In genomic region chr1:212188599-212189351, GRCh38 we compare ENCODE assay signal across 13 cellular contexts.
DNase-seq lines count a peak whose midpoint lies in the region; ATAC-seq and TF ChIP-seq lines count a peak whose summit lies in the region.
"Had no signal": no experiment of that assay in that cellular context is flagged by ENCODE, and none has a peak within 500 bp of the region (broad histone marks: within the 10 kb centered on the region; RNA-seq: fewer than 3 reads in every experiment).

No MANE protein-coding gene starts in this region.

- H3K27me3 Mint-ChIP-seq in T-helper 1 cell treated with Interleukin-12 subunit alpha and Interleukin-12 subunit beta and Interleukin-4 antibody, amounts not matched to agents 30 μg/mL and 1 μg/mL, for 36 hours (ENCODE audit: low read depth) = peaks cover 13% of the 10 kb centered on the region
- peaks cover 0 to 5% of the 10 kb centered on the region in 2 donors for H3K27me3 Mint-ChIP-seq in effector memory CD8-positive, alpha-beta T cell

- TF ChIP-seq EP300 in sigmoid colon (IDR thresholded peaks at IDR 0.05) = no peak

- no peak overlapping the region for H3K27ac ChIP-seq in sigmoid colon
- H3K27ac ChIP-seq: tibial nerve had no signal

- WGBS in sigmoid colon, 2 donors = 71 to 92% methylated on average over 6 of the region's 6 CpGs

- H3K27ac Mint-ChIP-seq in T-helper 1 cell treated with Interleukin-12 subunit alpha and Interleukin-12 subunit beta and Interleukin-4 antibody, amounts not matched to agents 30 μg/mL and 1 μg/mL, for 36 hours = peak overlapping the region; percentile 29
- peak overlapping the region in 1 of 2 donors; percentile 75 for H3K27ac Mint-ChIP-seq in effector memory CD8-positive, alpha-beta T cell

- H3K4me1 Mint-ChIP-seq in T-helper 1 cell treated with Interleukin-12 subunit alpha and Interleukin-12 subunit beta and Interleukin-4 antibody, amounts not matched to agents 30 μg/mL and 1 μg/mL, for 36 hours (ENCODE audit: low read depth) = peaks cover 36% of the 10 kb centered on the region
- peaks cover 20 to 22% of the 10 kb centered on the region in 2 donors for H3K4me1 Mint-ChIP-seq in effector memory CD8-positive, alpha-beta T cell (ENCODE audit: low read depth in 2 of 2)
- H3K4me1 Mint-ChIP-seq: nephron progenitor cell had no signal

- no peak for TF ChIP-seq CTCF in sigmoid colon (IDR thresholded peaks at IDR 0.05)

- intact Hi-C loops in sigmoid colon (cut with DNase I) = no loop called here

- DNase-seq in activated naive CD4-positive, alpha-beta T cell treated with Interleukin-2 at 50 U/mL for 16 hours = peak; percentile 10
- DNase-seq in activated naive CD4-positive, alpha-beta T cell treated with anti-CD3 and anti-CD28 coated beads, Interleukin-2, amount 50 U/mL, for 16 hours = no peak
- DNase-seq in effector memory CD8-positive, alpha-beta T cell = peak in 2 of 3 experiments; percentile 7 to 10
- DNase-seq in stimulated activated naive CD8-positive, alpha-beta T cell treated with anti-CD3 and anti-CD28 coated beads, Interleukin-15, Interleukin-2, amounts not matched to agents 100 U/mL and 50 U/mL, for 24 hours = no peak
- DNase-seq in sigmoid colon (no peak), globus pallidus (ENCODE audit: low spot score) (no peak)
- DNase-seq: KBM-7, NCI-H1436 treated with DMSO at 0.1 percent for 48 hours, NCI-H510A, nephron progenitor cell had no signal

- no peaks in the 10 kb centered on the region for H3K27me3 ChIP-seq in sigmoid colon
- H3K27me3 ChIP-seq: tibial nerve had no signal

- no peaks in the 10 kb centered on the region for H3K4me1 ChIP-seq in sigmoid colon

- H3K9me3 ChIP-seq in sigmoid colon = no peaks in the 10 kb centered on the region
- H3K9me3 ChIP-seq: tibial nerve had no signal

- H3K9me3 Mint-ChIP-seq in T-helper 1 cell treated with Interleukin-12 subunit alpha and Interleukin-12 subunit beta and Interleukin-4 antibody, amounts not matched to agents 30 μg/mL and 1 μg/mL, for 36 hours = no peaks in the 10 kb centered on the region
- no peaks in the 10 kb centered on the region for H3K9me3 Mint-ChIP-seq in effector memory CD8-positive, alpha-beta T cell
- H3K9me3 Mint-ChIP-seq: nephron progenitor cell had no signal

- H3K36me3 Mint-ChIP-seq in T-helper 1 cell treated with Interleukin-12 subunit alpha and Interleukin-12 subunit beta and Interleukin-4 antibody, amounts not matched to agents 30 μg/mL and 1 μg/mL, for 36 hours (ENCODE audit: low read depth) = peaks cover 6% of the 10 kb centered on the region
- no peaks in the 10 kb centered on the region for H3K36me3 Mint-ChIP-seq in effector memory CD8-positive, alpha-beta T cell (ENCODE audit: insufficient read depth)

- no peak for TF ChIP-seq POLR2A in sigmoid colon (IDR thresholded peaks at IDR 0.05)

- peak; percentile 98 for ATAC-seq in effector memory CD8-positive, alpha-beta T cell (replicated peaks)
- ATAC-seq in stimulated activated naive CD8-positive, alpha-beta T cell treated with anti-CD3 and anti-CD28 coated beads, Interleukin-15, Interleukin-2, amounts not matched to agents 100 U/mL and 50 U/mL, for 24 hours = peak; percentile 81
- ATAC-seq in HG03565 (IDR thresholded peaks at IDR 0.05; ENCODE audit: unreplicated experiment) = no peak

- H3K4me3 ChIP-seq in sigmoid colon = no peak overlapping the region
- H3K4me3 ChIP-seq: tibial nerve had no signal

- peak overlapping the region; percentile 38 for H3K4me3 Mint-ChIP-seq in T-helper 1 cell treated with Interleukin-12 subunit alpha and Interleukin-12 subunit beta and Interleukin-4 antibody, amounts not matched to agents 30 μg/mL and 1 μg/mL, for 36 hours
- H3K4me3 Mint-ChIP-seq in effector memory CD8-positive, alpha-beta T cell = peak overlapping the region; percentile 17 to 42
- H3K4me3 Mint-ChIP-seq: nephron progenitor cell had no signal

- H3K36me3 ChIP-seq in sigmoid colon = no peaks in the 10 kb centered on the region
- H3K36me3 ChIP-seq: tibial nerve had no signal

Comparison
In these comparisons a context has a peak if more than half of its experiments do, and no peak if none do; other contexts are left out.
1. DNase-seq: peak in activated naive CD4-positive, alpha-beta T cell treated with Interleukin-2 at 50 U/mL for 16 hours (single experiment) and effector memory CD8-positive, alpha-beta T cell (2 of 3); none in activated naive CD4-positive, alpha-beta T cell treated with anti-CD3 and anti-CD28 coated beads, Interleukin-2, amount 50 U/mL, for 16 hours (single experiment), stimulated activated naive CD8-positive, alpha-beta T cell treated with anti-CD3 and anti-CD28 coated beads, Interleukin-15, Interleukin-2, amounts not matched to agents 100 U/mL and 50 U/mL, for 24 hours (single experiment), sigmoid colon (single experiment) and globus pallidus (single experiment).